In genomic region chr2:101999122-101999789, GRCh38 we compare ENCODE assay signal across 11 cellular contexts. TPM values are rescaled to one million over a fixed set of nuclear protein-coding genes. Genes with fewer than 3 reads are reported as not detected.
DNase-seq lines count a peak whose midpoint lies in the region; ATAC-seq, FAIRE-seq and TF ChIP-seq lines count a peak whose summit lies in the region.
"Had no signal": no experiment of that assay in that cellular context is flagged by ENCODE, and none has a peak within 500 bp of the region (broad histone marks: within the 10 kb centered on the region; RNA-seq: fewer than 3 reads in every experiment).

No MANE protein-coding gene starts in this region.

- H3K9me3 ChIP-seq in effector memory CD4-positive, alpha-beta T cell (ENCODE audit: control insufficient read depth, low read length), result no peaks in the 10 kb centered on the region
- H3K9me3 ChIP-seq: HAP-1, vagina had no signal

- H3K27me3 Mint-ChIP-seq in activated CD4-positive, alpha-beta T cell treated with anti-CD3 and anti-CD28 coated beads, Interleukin-2, amount 10 ng/mL, durations not matched to agents 7 days and 5 days, result no peaks in the 10 kb centered on the region

- CTCF ChIA-PET in activated CD4-positive, alpha-beta T cell treated with anti-CD3 and anti-CD28 coated beads, Interleukin-2, amount 10 ng/mL, durations not matched to agents 7 days and 5 days (lab: Charles Lee), result interaction anchor here (0.9 to 3.2 kb wide), 8 partner anchors 11 to 242 kb away, joined by 3 to 12 read pairs (median 4); no protein-coding TSS in a partner anchor

- peaks cover 26% of the 10 kb centered on the region for H3K4me1 Mint-ChIP-seq in activated CD4-positive, alpha-beta T cell treated with anti-CD3 and anti-CD28 coated beads, Interleukin-2, amount 10 ng/mL, durations not matched to agents 7 days and 5 days

- no peaks in the 10 kb centered on the region for H3K4me1 ChIP-seq in effector memory CD4-positive, alpha-beta T cell (ENCODE audit: control insufficient read depth, insufficient read depth, low read length, poor library complexity, severe bottlenecking)
- H3K4me1 ChIP-seq: HAP-1, vagina had no signal

- no peak for ATAC-seq in HG03571 (IDR thresholded peaks at IDR 0.05; ENCODE audit: unreplicated experiment)

- no peak overlapping the region for H3K27ac Mint-ChIP-seq in activated CD4-positive, alpha-beta T cell treated with anti-CD3 and anti-CD28 coated beads, Interleukin-2, amount 10 ng/mL, durations not matched to agents 7 days and 5 days

- no peaks in the 10 kb centered on the region for H3K9me3 Mint-ChIP-seq in activated CD4-positive, alpha-beta T cell treated with anti-CD3 and anti-CD28 coated beads, Interleukin-2, amount 10 ng/mL, durations not matched to agents 7 days and 5 days

- no peaks in the 10 kb centered on the region for H3K36me3 ChIP-seq in bronchial epithelial cell (ENCODE audit: control insufficient read depth, insufficient read depth, low read length)
- H3K36me3 ChIP-seq in effector memory CD4-positive, alpha-beta T cell (ENCODE audit: control insufficient read depth, insufficient read depth, low read length), result no peaks in the 10 kb centered on the region
- H3K36me3 ChIP-seq: HAP-1, vagina had no signal

- H3K4me3 ChIP-seq in bronchial epithelial cell (ENCODE audit: low read depth, low read length), result no peak overlapping the region
- H3K4me3 ChIP-seq in effector memory CD4-positive, alpha-beta T cell (ENCODE audit: insufficient read depth, low read depth, low read length, poor library complexity, severe bottlenecking), result no peak overlapping the region
- H3K4me3 ChIP-seq: HAP-1, vagina had no signal

- no peaks in the 10 kb centered on the region for H3K27me3 ChIP-seq in bronchial epithelial cell (ENCODE audit: control insufficient read depth, insufficient read depth, low read length)
- H3K27me3 ChIP-seq in effector memory CD4-positive, alpha-beta T cell (replicated peaks; ENCODE audit: control insufficient read depth, insufficient read depth, low read length, poor library complexity, severe bottlenecking), result no peaks in the 10 kb centered on the region
- H3K27me3 ChIP-seq: vagina had no signal

- DNase-seq in activated CD4-positive, alpha-beta T cell treated with anti-CD3 and anti-CD28 coated beads, Interleukin-2, amount 50 U/mL, for 48 hours, result peak; percentile 41 to 50
- no peak for DNase-seq in activated CD4-positive, alpha-beta T cell treated with anti-CD3 and anti-CD28 coated beads, Interleukin-2, amount 10 ng/mL, durations not matched to agents 7 days and 5 days
- DNase-seq in HT-29 (ENCODE audit: low spot score) (peak; percentile 85), bronchial epithelial cell (ENCODE audit: low read depth) (peak; percentile 87), hepatic stellate cell (ENCODE audit: low spot score) (no peak)
- DNase-seq in stimulated activated CD4-positive, alpha-beta T cell treated with anti-CD3 and anti-CD28 coated beads, Interleukin-4, amount 100 ng/mL, for 1 hour, result peak; percentile 23
- no peak for DNase-seq in effector memory CD4-positive, alpha-beta T cell
- DNase-seq: midbrain had no signal

- no peak for TF ChIP-seq CTCF in bronchial epithelial cell (IDR thresholded peaks at IDR 0.05; ENCODE audit: insufficient read depth, low read length, severe bottlenecking)

- no peak overlapping the region for H3K27ac ChIP-seq in effector memory CD4-positive, alpha-beta T cell (ENCODE audit: insufficient read depth, low read length, poor library complexity, severe bottlenecking)
- H3K27ac ChIP-seq: vagina had no signal

- H3K36me3 Mint-ChIP-seq in activated CD4-positive, alpha-beta T cell treated with anti-CD3 and anti-CD28 coated beads, Interleukin-2, amount 10 ng/mL, durations not matched to agents 7 days and 5 days (ENCODE audit: low read depth), result no peaks in the 10 kb centered on the region

- no peak for FAIRE-seq in bronchial epithelial cell (lab: Jason Lieb, UNC)

- POLR2A ChIA-PET in activated CD4-positive, alpha-beta T cell treated with anti-CD3 and anti-CD28 coated beads, Interleukin-2, amount 10 ng/mL, durations not matched to agents 7 days and 5 days (lab: Charles Lee), result interaction anchor here (1.4 kb wide), 1 partner anchor 242 kb away, joined by 3 read pairs; no protein-coding TSS in a partner anchor

- no peak overlapping the region for H3K4me3 Mint-ChIP-seq in activated CD4-positive, alpha-beta T cell treated with anti-CD3 and anti-CD28 coated beads, Interleukin-2, amount 10 ng/mL, durations not matched to agents 7 days and 5 days

RNA-seq across cellular contexts. Expression of gene IL1R2, which starts 7.5 kb away (rescaled TPM):
- under 1 TPM; 0.50 to 0.52 TPM for total RNA-seq in activated CD4-positive, alpha-beta T cell treated with anti-CD3 and anti-CD28 coated beads, Interleukin-2, amount 10 ng/mL, durations not matched to agents 7 days and 5 days
- total RNA-seq in HT-29 (2014; rRNA removed; shearing (Covaris generic)), result 3.9 and 6.6 TPM in 2 replicates
- not detected in 2 replicates for total RNA-seq in bronchial epithelial cell

Comparison
In these comparisons a context has a peak if more than half of its experiments do, and no peak if none do; other contexts are left out.
1. DNase-seq: peak in activated CD4-positive, alpha-beta T cell treated with anti-CD3 and anti-CD28 coated beads, Interleukin-2, amount 50 U/mL, for 48 hours (2 of 2), HT-29 (single experiment), bronchial epithelial cell (single experiment) and stimulated activated CD4-positive, alpha-beta T cell treated with anti-CD3 and anti-CD28 coated beads, Interleukin-4, amount 100 ng/mL, for 1 hour (single experiment); none in activated CD4-positive, alpha-beta T cell treated with anti-CD3 and anti-CD28 coated beads, Interleukin-2, amount 10 ng/mL, durations not matched to agents 7 days and 5 days (single experiment), hepatic stellate cell (single experiment) and effector memory CD4-positive, alpha-beta T cell (0 of 3).